ENCODE assay signal across 15 cellular contexts in the genomic region with DNA sequence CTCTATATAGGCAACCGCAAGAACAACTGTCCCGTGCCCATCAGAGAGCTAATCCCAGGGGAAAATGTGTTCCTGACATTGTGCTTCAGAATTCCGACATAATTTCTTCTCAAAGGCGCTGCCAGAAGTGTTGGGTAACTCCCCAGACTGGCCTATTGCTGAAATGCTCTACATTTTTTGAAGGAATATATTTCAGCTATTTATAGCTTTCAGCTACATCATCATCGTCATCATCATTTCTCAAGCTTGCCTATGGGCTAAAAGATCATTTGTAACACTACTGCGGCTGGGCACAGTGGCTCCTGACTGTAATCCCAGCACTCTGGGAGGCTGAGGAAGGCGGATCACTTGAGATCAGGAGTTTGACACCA. TPM values are rescaled to one million over a fixed set of nuclear protein-coding genes. Genes with fewer than 3 reads are reported as not detected.
DNase-seq lines count a peak whose midpoint lies in the region; ATAC-seq and TF ChIP-seq lines count a peak whose summit lies in the region.
"Had no signal": no experiment of that assay in that cellular context is flagged by ENCODE, and none has a peak within 500 bp of the region (broad histone marks: within the 10 kb centered on the region; RNA-seq: fewer than 3 reads in every experiment).

No MANE protein-coding gene starts in this region.

- peaks cover 80% of the 10 kb centered on the region for H3K79me2 ChIP-seq in ACC112 (ENCODE audit: control insufficient read depth, insufficient read depth, low read length, unreplicated experiment)
- H3K79me2 ChIP-seq in neural progenitor cell (ENCODE audit: low read depth) = peaks cover 90% of the 10 kb centered on the region

- H2AFZ ChIP-seq in ACC112 (ENCODE audit: low read length, unreplicated experiment) = no peak overlapping the region
- H2AFZ ChIP-seq in neural progenitor cell (replicated peaks) = no peak overlapping the region

- H3K4me3 ChIP-seq in ACC112 (ENCODE audit: low read depth, low read length) (peak overlapping the region; percentile 25), neural progenitor cell (no peak overlapping the region)
- H3K4me3 ChIP-seq: thyroid gland had no signal

- peaks cover 3% of the 10 kb centered on the region for H3F3A ChIP-seq in neural progenitor cell (ENCODE audit: low read depth)

- no peak overlapping the region for H3K4me3 Mint-ChIP-seq in neural progenitor cell
- H3K4me3 Mint-ChIP-seq: activated CD4-positive, alpha-beta T cell treated with anti-CD3 and anti-CD28 coated beads, Interleukin-2, amount 10 ng/mL, durations not matched to agents 24 days and 14 days; activated T-helper 17 cell treated with anti-CD3 and anti-CD28 coated beads, Interleukin-2, amount 50 U/mL, for 72 hours; B cell had no signal

- peaks cover 1% of the 10 kb centered on the region for H3K36me3 Mint-ChIP-seq in neural progenitor cell

- DNase-seq in LHCN-M2 (ENCODE audit: low read depth) (peak; percentile 100), dedifferentiated amniotic fluid mesenchymal stem cell (ENCODE audit: extremely low spot score) (peak; percentile 83), neural progenitor cell (ENCODE audit: low spot score) (no peak), NCI-H2171 treated with DMSO at 0.1 percent for 48 hours (lab: John Stamatoyannopoulos, UW) (no peak), islet precursor cell (no peak), NCI-H1105 (lab: John Stamatoyannopoulos, UW) (no peak)
- DNase-seq: activated CD4-positive, alpha-beta T cell treated with anti-CD3 and anti-CD28 coated beads, Interleukin-2, amount 10 ng/mL, durations not matched to agents 24 days and 14 days; cerebellar nuclear complex; mammary epithelial cell; MV-4-11; thyroid gland had no signal

- no peak for TF ChIP-seq CTCF in neural progenitor cell (IDR thresholded peaks at IDR 0.05)

- no peak overlapping the region for H3K9ac ChIP-seq in neural progenitor cell

- H3K27ac ChIP-seq in ACC112 (ENCODE audit: low read depth, low read length) (peak overlapping the region; percentile 95), neural progenitor cell (no peak overlapping the region)
- H3K27ac ChIP-seq: thyroid gland had no signal

- H3K9me3 ChIP-seq in neural progenitor cell (ENCODE audit: low read depth) = no peaks in the 10 kb centered on the region
- H3K9me3 ChIP-seq: thyroid gland had no signal

- H3K9me3 Mint-ChIP-seq in neural progenitor cell = no peaks in the 10 kb centered on the region
- H3K9me3 Mint-ChIP-seq: activated CD4-positive, alpha-beta T cell treated with anti-CD3 and anti-CD28 coated beads, Interleukin-2, amount 10 ng/mL, durations not matched to agents 24 days and 14 days; activated T-helper 17 cell treated with anti-CD3 and anti-CD28 coated beads, Interleukin-2, amount 50 U/mL, for 72 hours had no signal

- H3K27me3 Mint-ChIP-seq in neural progenitor cell (ENCODE audit: insufficient read depth, low read depth) = peaks cover 3% of the 10 kb centered on the region
- H3K27me3 Mint-ChIP-seq: activated CD4-positive, alpha-beta T cell treated with anti-CD3 and anti-CD28 coated beads, Interleukin-2, amount 10 ng/mL, durations not matched to agents 24 days and 14 days had no signal

- no peak for ATAC-seq in GM19467 (IDR thresholded peaks at IDR 0.05; ENCODE audit: unreplicated experiment)
- ATAC-seq: activated T-helper 17 cell treated with anti-CD3 and anti-CD28 coated beads, Interleukin-2, amount 50 U/mL, for 72 hours had no signal

- no peaks in the 10 kb centered on the region for H3K27me3 ChIP-seq in ACC112 (ENCODE audit: insufficient read depth, low read length)
- H3K27me3 ChIP-seq in neural progenitor cell = no peaks in the 10 kb centered on the region
- H3K27me3 ChIP-seq: thyroid gland had no signal

- peaks cover 38% of the 10 kb centered on the region for H3K4me1 Mint-ChIP-seq in neural progenitor cell
- H3K4me1 Mint-ChIP-seq: activated CD4-positive, alpha-beta T cell treated with anti-CD3 and anti-CD28 coated beads, Interleukin-2, amount 10 ng/mL, durations not matched to agents 24 days and 14 days; activated T-helper 17 cell treated with anti-CD3 and anti-CD28 coated beads, Interleukin-2, amount 50 U/mL, for 72 hours; B cell had no signal

- no peak overlapping the region for H3K4me2 ChIP-seq in neural progenitor cell

- peak overlapping the region; percentile 85 for H3K27ac Mint-ChIP-seq in neural progenitor cell
- H3K27ac Mint-ChIP-seq: activated CD4-positive, alpha-beta T cell treated with anti-CD3 and anti-CD28 coated beads, Interleukin-2, amount 10 ng/mL, durations not matched to agents 24 days and 14 days; activated T-helper 17 cell treated with anti-CD3 and anti-CD28 coated beads, Interleukin-2, amount 50 U/mL, for 72 hours; B cell had no signal

- H3K36me3 ChIP-seq in ACC112 (ENCODE audit: insufficient read depth, low read length) (no peaks in the 10 kb centered on the region), neural progenitor cell (no peaks in the 10 kb centered on the region)
- H3K36me3 ChIP-seq: thyroid gland had no signal

- H3K4me1 ChIP-seq in ACC112 (ENCODE audit: control insufficient read depth, insufficient read depth, low read length, unreplicated experiment) (peaks cover 64% of the 10 kb centered on the region), neural progenitor cell (peaks cover 26% of the 10 kb centered on the region)

- H4K20me1 ChIP-seq in neural progenitor cell (ENCODE audit: low read depth) = peaks cover 63% of the 10 kb centered on the region

RNA-seq across cellular contexts. Expression of gene MYO10, which starts 49.7 kb away (rescaled TPM):
- total RNA-seq in LHCN-M2 (2014; rRNA removed) (21.5 and 29.8 TPM in 2 replicates), neural progenitor cell (ENCODE audit: low replicate concordance) (39.1 and 59.9 TPM in 2 replicates)
- 25.1 TPM for polyA plus RNA-seq in LHCN-M2 (2012)
- total RNA-seq: B cell had no signal

Comparison
In these comparisons a context has a peak if more than half of its experiments do, and no peak if none do; other contexts are left out.
1. DNase-seq: peak in LHCN-M2 (single experiment) and dedifferentiated amniotic fluid mesenchymal stem cell (single experiment); none in neural progenitor cell (single experiment), NCI-H2171 treated with DMSO at 0.1 percent for 48 hours (single experiment), islet precursor cell (single experiment) and NCI-H1105 (single experiment).